Comparison of ENCODE assay signal across 9 cellular contexts in genomic region chr4:173420324-173420752, GRCh38. TPM values are rescaled to one million over a fixed set of nuclear protein-coding genes. Genes with fewer than 3 reads are reported as not detected.
DNase-seq lines count a peak whose midpoint lies in the region; ATAC-seq, FAIRE-seq and TF ChIP-seq lines count a peak whose summit lies in the region.
"Had no signal": no experiment of that assay in that cellular context is flagged by ENCODE, and none has a peak within 500 bp of the region (broad histone marks: within the 10 kb centered on the region; RNA-seq: fewer than 3 reads in every experiment).

No MANE protein-coding gene starts in this region.

- H3K9me3 Mint-ChIP-seq in stimulated activated naive B cell treated with anti-CD40 and anti-IgM and Interleukin-4, amounts not matched to agents 10 μg/mL and 1 μg/mL and 100 μg/mL, for 72 hours: peaks cover 0 to 2% of the 10 kb centered on the region in 2 donors
- H3K9me3 Mint-ChIP-seq: dendritic cell treated with granulocyte-macrophage colony-stimulating factor and Interleukin-4, amounts not matched to agents 40 ng/mL and 50 ng/mL, for 4 days had no signal

- H3K4me1 Mint-ChIP-seq in stimulated activated naive B cell treated with anti-CD40 and anti-IgM and Interleukin-4, amounts not matched to agents 10 μg/mL and 1 μg/mL and 100 μg/mL, for 72 hours: peaks cover 3 to 8% of the 10 kb centered on the region in 2 donors

- peak; percentile 46 for ATAC-seq in GM18520 (IDR thresholded peaks at IDR 0.05; ENCODE audit: unreplicated experiment)
- ATAC-seq in stimulated activated naive B cell treated with anti-CD40 and anti-IgM and Interleukin-4, amounts not matched to agents 10 μg/mL and 1 μg/mL and 100 μg/mL, for 72 hours (replicated peaks): no peak

- H3K27ac Mint-ChIP-seq in stimulated activated naive B cell treated with anti-CD40 and anti-IgM and Interleukin-4, amounts not matched to agents 10 μg/mL and 1 μg/mL and 100 μg/mL, for 72 hours: no peak overlapping the region
- H3K27ac Mint-ChIP-seq: dendritic cell treated with granulocyte-macrophage colony-stimulating factor and Interleukin-4, amounts not matched to agents 40 ng/mL and 50 ng/mL, for 4 days had no signal

- intact Hi-C loops in kidney (cut with DNase I): no loop called here

- DNase-seq in AG09319 (ENCODE audit: extremely low read depth, low read depth): no peak
- DNase-seq in NB4 (ENCODE audit: low read depth): peak; percentile 38
- no peak for DNase-seq in kidney
- no peak for DNase-seq in stimulated activated naive B cell treated with anti-CD40 and anti-IgM and Interleukin-4, amounts not matched to agents 10 μg/mL and 1 μg/mL and 100 μg/mL, for 72 hours
- DNase-seq in ureter (ENCODE audit: low spot score): no peak
- no peak for DNase-seq in UCSD-AML1 (lab: John Stamatoyannopoulos, UW; ENCODE audit: unreplicated experiment)

- no peak overlapping the region for H3K4me3 Mint-ChIP-seq in stimulated activated naive B cell treated with anti-CD40 and anti-IgM and Interleukin-4, amounts not matched to agents 10 μg/mL and 1 μg/mL and 100 μg/mL, for 72 hours
- H3K4me3 Mint-ChIP-seq: dendritic cell treated with granulocyte-macrophage colony-stimulating factor and Interleukin-4, amounts not matched to agents 40 ng/mL and 50 ng/mL, for 4 days had no signal

- TF ChIP-seq CTCF in AG09319 (IDR thresholded peaks at IDR 0.05; ENCODE audit: low read depth, low read length) (peak; percentile 48), NB4 (IDR thresholded peaks at IDR 0.05; ENCODE audit: low read depth, low read length) (no peak), kidney (IDR thresholded peaks at IDR 0.05; ENCODE audit: borderline replicate concordance, extremely low read depth, insufficient read depth) (peak; percentile 36)

- no peak for TF ChIP-seq POLR2A in NB4 (IDR thresholded peaks at IDR 0.05; ENCODE audit: extremely low read depth, insufficient read length)

- no peak overlapping the region for H3K9ac ChIP-seq in kidney (ENCODE audit: low read length in 2 of 2)

- no peak overlapping the region for H3K4me3 ChIP-seq in NB4 (ENCODE audit: low read depth, low read length)
- no peak overlapping the region for H3K4me3 ChIP-seq in kidney (ENCODE audit: low read length in 2 of 2)

- H3K4me1 ChIP-seq in kidney (ENCODE audit: control insufficient read depth in 1 of 2, insufficient read depth in 1 of 2, low read depth in 1 of 2, low read length in 2 of 2): no peaks in the 10 kb centered on the region

- no peaks in the 10 kb centered on the region for H3K27me3 Mint-ChIP-seq in stimulated activated naive B cell treated with anti-CD40 and anti-IgM and Interleukin-4, amounts not matched to agents 10 μg/mL and 1 μg/mL and 100 μg/mL, for 72 hours
- H3K27me3 Mint-ChIP-seq: dendritic cell treated with granulocyte-macrophage colony-stimulating factor and Interleukin-4, amounts not matched to agents 40 ng/mL and 50 ng/mL, for 4 days had no signal

- no peaks in the 10 kb centered on the region for H3K9me3 ChIP-seq in kidney (ENCODE audit: control insufficient read depth in 1 of 2, low read length in 2 of 2)

- peaks cover 0 to 1% of the 10 kb centered on the region in 2 donors for H3K36me3 Mint-ChIP-seq in stimulated activated naive B cell treated with anti-CD40 and anti-IgM and Interleukin-4, amounts not matched to agents 10 μg/mL and 1 μg/mL and 100 μg/mL, for 72 hours

- FAIRE-seq in kidney (lab: Jason Lieb, UNC): peak; percentile 33

- no peaks in the 10 kb centered on the region for H3K36me3 ChIP-seq in kidney (ENCODE audit: control insufficient read depth in 1 of 2, insufficient read depth in 2 of 2, low read length in 2 of 2)

- peak overlapping the region; percentile 51 for H3K27ac ChIP-seq in angular gyrus (ENCODE audit: low read depth, low read length)
- H3K27ac ChIP-seq in kidney (ENCODE audit: low read depth in 2 of 2, low read length in 2 of 2): no peak overlapping the region

RNA-seq across cellular contexts. Expression of gene SCRG1, which starts 21.4 kb away (rescaled TPM):
- total RNA-seq in kidney: 1.6 TPM
- 0.11 TPM for polyA plus RNA-seq in kidney (ENCODE audit: insufficient read depth, low read depth, low replicate concordance)
- total RNA-seq in ureter: 2.3 TPM

RNA-seq across cellular contexts. Expression of gene SAP30, which starts 49.6 kb away (rescaled TPM):
- 16.5 TPM for total RNA-seq in kidney
- polyA plus RNA-seq in kidney (ENCODE audit: insufficient read depth, low read depth, low replicate concordance): 6.7 TPM
- 8.6 TPM for total RNA-seq in ureter
